24 cellular contexts compared by ENCODE assay signal in the genomic region with DNA sequence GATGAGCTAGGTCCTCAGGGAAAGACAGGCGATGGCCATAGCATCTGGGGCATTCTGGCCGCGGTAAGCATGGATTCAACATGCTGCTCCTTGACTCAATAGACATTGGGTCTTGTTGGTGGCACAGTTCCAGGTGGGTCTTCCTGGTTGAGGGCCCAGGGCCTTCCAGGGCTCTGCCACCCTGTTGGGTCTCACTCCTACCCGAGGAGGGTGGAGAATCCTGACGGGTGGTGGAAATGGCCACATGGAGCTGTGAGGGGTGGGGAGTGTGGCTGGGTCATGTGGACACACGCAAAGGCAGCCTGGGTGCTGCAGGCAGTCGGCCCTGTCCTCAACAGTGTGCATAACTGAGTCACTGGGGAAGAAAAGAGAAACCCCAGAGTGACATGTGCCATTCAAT.
DNase-seq lines count a peak whose midpoint lies in the region; ATAC-seq, FAIRE-seq and TF ChIP-seq lines count a peak whose summit lies in the region.
"Had no signal": no experiment of that assay in that cellular context is flagged by ENCODE, and none has a peak within 500 bp of the region (broad histone marks: within the 10 kb centered on the region; RNA-seq: fewer than 3 reads in every experiment).

No MANE protein-coding gene starts in this region.

- no peak overlapping the region for H3K4me2 ChIP-seq in HepG2 (ENCODE audit: low read depth, low read length)
- H3K4me2 ChIP-seq: A549; BLaER1 treated with 17β-estradiol and CSF1 and Interleukin-3, amounts not matched to agents 10 nM and 100 nM had no signal

- no peak for TF ChIP-seq CTCF in right lobe of liver (IDR thresholded peaks at IDR 0.05)
- TF ChIP-seq CTCF in HepG2 (CRISPR knock-in tag; IDR thresholded peaks at IDR 0.05) = no peak
- no peak for TF ChIP-seq CTCF in kidney (IDR thresholded peaks at IDR 0.05; ENCODE audit: borderline replicate concordance, extremely low read depth, insufficient read depth)
- TF ChIP-seq CTCF in psoas muscle (IDR thresholded peaks at IDR 0.05) = no peak

- H3K27ac ChIP-seq in right lobe of liver (no peak overlapping the region), HepG2 (ENCODE audit: extremely low read length, insufficient read depth, low read length) (no peak overlapping the region), kidney (ENCODE audit: low read depth in 2 of 2, low read length in 2 of 2) (no peak overlapping the region), psoas muscle (no peak overlapping the region)
- H3K27ac ChIP-seq: A549; BLaER1 treated with 17β-estradiol and CSF1 and Interleukin-3, amounts not matched to agents 10 nM and 100 nM; HL-60; SK-N-MC had no signal

- no peak overlapping the region for H3K4me3 Mint-ChIP-seq in activated T-cell treated with anti-CD3 and anti-CD28 coated beads, Interleukin-2, amount 50 U/mL, for 24 hours
- H3K4me3 Mint-ChIP-seq: CD4-positive, alpha-beta memory T cell had no signal

- no peaks in the 10 kb centered on the region for H3K27me3 Mint-ChIP-seq in activated T-cell treated with anti-CD3 and anti-CD28 coated beads, Interleukin-2, amount 50 U/mL, for 24 hours
- H3K27me3 Mint-ChIP-seq: CD4-positive, alpha-beta memory T cell had no signal

- TF ChIP-seq EP300 in HepG2 (IDR thresholded peaks at IDR 0.05; ENCODE audit: low read depth in 2 of 2, low read length in 2 of 2) (no peak), HepG2 (CRISPR knock-in tag; IDR thresholded peaks at IDR 0.05; ENCODE audit: borderline replicate concordance) (no peak)

- no peak overlapping the region for H3K9ac ChIP-seq in HepG2 (ENCODE audit: insufficient read depth, low read depth, low read length)
- no peak overlapping the region for H3K9ac ChIP-seq in kidney (ENCODE audit: low read length in 2 of 2)
- H3K9ac ChIP-seq: BLaER1 treated with 17β-estradiol and CSF1 and Interleukin-3, amounts not matched to agents 10 nM and 100 nM had no signal

- H3K4me3 ChIP-seq in right lobe of liver (no peak overlapping the region), HepG2 (replicated peaks in 1 of 3; ENCODE audit: insufficient read depth in 1 of 3, low read depth in 2 of 3, low read length in 3 of 3) (no peak overlapping the region), kidney (ENCODE audit: low read length in 2 of 2) (no peak overlapping the region), psoas muscle (no peak overlapping the region)
- H3K4me3 ChIP-seq: A549; BLaER1 treated with 17β-estradiol and CSF1 and Interleukin-3, amounts not matched to agents 10 nM and 100 nM; SK-N-MC had no signal

- FAIRE-seq in HepG2 (lab: Jason Lieb, UNC) (no peak), kidney (lab: Jason Lieb, UNC) (no peak)
- FAIRE-seq: A549, H54 had no signal

- H4K20me1 ChIP-seq in HepG2 (ENCODE audit: insufficient read depth, low read length) = no peaks in the 10 kb centered on the region

- H2AFZ ChIP-seq in HepG2 (ENCODE audit: low read length) = no peak overlapping the region

- WGBS in right lobe of liver (ENCODE audit: insufficient coverage, low coverage, low lambda C conversion rate, missing lambda C conversion rate) = 88% methylated on average over 4 of the region's 7 CpGs
- 29% methylated on average over 6 of the region's 7 CpGs for WGBS in HepG2 (ENCODE audit: low lambda C conversion rate)
- WGBS in psoas muscle, 3 donors = 83 to 89% (median 85%) methylated on average over 7 of the region's 7 CpGs

- CTCF ChIA-PET in HepG2 (lab: Yijun Ruan, JAX; ENCODE audit: low intra/inter-chr PET ratio, low total read pairs) = no interaction called here

- H3K9me3 Mint-ChIP-seq in activated T-cell treated with anti-CD3 and anti-CD28 coated beads, Interleukin-2, amount 50 U/mL, for 24 hours = no peaks in the 10 kb centered on the region

- no peak for TF ChIP-seq RAD21 in HepG2 (CRISPR knock-in tag; IDR thresholded peaks at IDR 0.05)

- no peaks in the 10 kb centered on the region for H3K4me1 Mint-ChIP-seq in activated T-cell treated with anti-CD3 and anti-CD28 coated beads, Interleukin-2, amount 50 U/mL, for 24 hours (ENCODE audit: low read depth)
- H3K4me1 Mint-ChIP-seq: CD4-positive, alpha-beta memory T cell had no signal

- no peaks in the 10 kb centered on the region for H3K79me2 ChIP-seq in HepG2 (ENCODE audit: insufficient read depth, low read length)

- intact Hi-C loops in right lobe of liver (cut with DNase I) (no loop called here), HepG2 (cut with micrococcal nuclease; ENCODE audit: unreplicated experiment) (no loop called here), kidney (cut with DNase I) (no loop called here), psoas muscle (cut with DNase I) (no loop called here)

- H3K36me3 ChIP-seq in right lobe of liver (no peaks in the 10 kb centered on the region), HepG2 (replicated peaks in 1 of 2; ENCODE audit: control insufficient read depth in 1 of 2, insufficient read depth in 2 of 2, low read length in 2 of 2) (no peaks in the 10 kb centered on the region), kidney (ENCODE audit: control insufficient read depth in 1 of 2, insufficient read depth in 2 of 2, low read length in 2 of 2) (no peaks in the 10 kb centered on the region), psoas muscle (ENCODE audit: insufficient read depth in 1 of 2, low read depth in 1 of 2) (no peaks in the 10 kb centered on the region)
- H3K36me3 ChIP-seq: BLaER1 treated with 17β-estradiol and CSF1 and Interleukin-3, amounts not matched to agents 10 nM and 100 nM had no signal

- H3K4me1 ChIP-seq in right lobe of liver = peaks cover 0 to 30% (median 9%) of the 10 kb centered on the region in 4 donors
- no peaks in the 10 kb centered on the region for H3K4me1 ChIP-seq in HepG2 (ENCODE audit: insufficient read depth, low read length)
- H3K4me1 ChIP-seq in kidney (ENCODE audit: control insufficient read depth in 1 of 2, insufficient read depth in 1 of 2, low read depth in 1 of 2, low read length in 2 of 2) = no peaks in the 10 kb centered on the region
- no peaks in the 10 kb centered on the region for H3K4me1 ChIP-seq in psoas muscle
- H3K4me1 ChIP-seq: A549 had no signal

- POLR2A ChIA-PET in HepG2 (lab: Yijun Ruan, JAX) = no interaction called here

- TF ChIP-seq POLR2A in right lobe of liver (IDR thresholded peaks at IDR 0.05) = no peak
- no peak for TF ChIP-seq POLR2A in HepG2 (IDR thresholded peaks at IDR 0.05; ENCODE audit: insufficient read depth in 1 of 2, low read depth in 2 of 2, low read length in 2 of 2)

- H3K27me3 ChIP-seq in right lobe of liver (no peaks in the 10 kb centered on the region), HepG2 (ENCODE audit: control insufficient read depth in 1 of 2, insufficient read depth in 2 of 2, low read length in 2 of 2) (0 out of 5 replicates have a peak, but pooled peaks cover 0 to 3% of the 10 kb centered on the region in 2 experiments), psoas muscle (ENCODE audit: insufficient read depth in 3 of 3, low read length in 2 of 3) (peaks cover 0 to 19% (median 1%) of the 10 kb centered on the region in 3 donors)
- H3K27me3 ChIP-seq: BLaER1 treated with 17β-estradiol and CSF1 and Interleukin-3, amounts not matched to agents 10 nM and 100 nM had no signal

- ATAC-seq in right lobe of liver = no peak
- ATAC-seq in HepG2 = no peak
- no peak for ATAC-seq in psoas muscle
- ATAC-seq in GM19035 (IDR thresholded peaks at IDR 0.05; ENCODE audit: unreplicated experiment) = no peak
- no peak for ATAC-seq in GM21576 (IDR thresholded peaks at IDR 0.05; ENCODE audit: unreplicated experiment)
- ATAC-seq: A549 had no signal

- in situ Hi-C loops in HepG2 (cut with HindIII; ENCODE audit: extremely low pct_ligation_motif_present, low pct_unique_long_range_greater_than_20kb) = no loop called here

- H3K36me3 Mint-ChIP-seq in activated T-cell treated with anti-CD3 and anti-CD28 coated beads, Interleukin-2, amount 50 U/mL, for 24 hours (ENCODE audit: low read depth) = no peaks in the 10 kb centered on the region
- H3K36me3 Mint-ChIP-seq: CD4-positive, alpha-beta memory T cell had no signal

- H3K27ac Mint-ChIP-seq in activated T-cell treated with anti-CD3 and anti-CD28 coated beads, Interleukin-2, amount 50 U/mL, for 24 hours = no peak overlapping the region
- H3K27ac Mint-ChIP-seq: CD4-positive, alpha-beta memory T cell had no signal

- BruUV-seq in HepG2 (replicated peaks; lab: Mats Ljungman, UMichigan) = no TSS peak

- DNase-seq in right lobe of liver (peak; percentile 3 to 41 (median 36)), HepG2 (ENCODE audit: low spot score) (no peak), kidney (peak; percentile 25), psoas muscle (peak; percentile 1 to 24)
- no peak for DNase-seq in activated T-cell treated with anti-CD3 and anti-CD28 coated beads, Interleukin-2, amount 50 U/mL, for 24 hours
- DNase-seq: AML-193; CD4-positive, alpha-beta memory T cell; COR-L47; DMS53; NCI-H1048; NCI-H1417; NCI-H1694; NCI-H2029 treated with DMSO at 0.1 percent for 48 hours; NCI-H446 treated with DMSO at 0.1 percent for 48 hours; NCI-H526 treated with DMSO at 0.1 percent for 48 hours; RPMI8226; SIG-M5 had no signal

- no peaks in the 10 kb centered on the region for H3K9me3 ChIP-seq in right lobe of liver
- H3K9me3 ChIP-seq in HepG2 (ENCODE audit: low read length) = no peaks in the 10 kb centered on the region
- H3K9me3 ChIP-seq in kidney (ENCODE audit: control insufficient read depth in 1 of 2, low read length in 2 of 2) = no peaks in the 10 kb centered on the region
- no peaks in the 10 kb centered on the region for H3K9me3 ChIP-seq in psoas muscle
- H3K9me3 ChIP-seq: A549 had no signal

TF ChIP-seq in HepG2, 621 proteins besides CTCF, POLR2A, EP300 and RAD21:
- no peak for TF ChIP-seq SMARCE1 (IDR thresholded peaks at IDR 0.05; ENCODE audit: borderline replicate concordance)
- TF ChIP-seq, protein P1, sequence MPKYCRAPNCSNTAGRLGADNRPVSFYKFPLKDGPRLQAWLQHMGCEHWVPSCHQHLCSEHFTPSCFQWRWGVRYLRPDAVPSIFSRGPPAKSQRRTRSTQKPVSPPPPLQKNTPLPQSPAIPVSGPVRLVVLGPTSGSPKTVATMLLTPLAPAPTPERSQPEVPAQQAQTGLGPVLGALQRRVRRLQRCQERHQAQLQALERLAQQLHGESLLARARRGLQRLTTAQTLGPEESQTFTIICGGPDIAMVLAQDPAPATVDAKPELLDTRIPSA (CRISPR knock-in tag; IDR thresholded peaks at IDR 0.05; ENCODE audit: borderline replicate concordance) = no peak
- no peak for TF ChIP-seq ZNF143 (CRISPR knock-in tag; IDR thresholded peaks at IDR 0.05)
- no peak for TF ChIP-seq ZSCAN31 (CRISPR knock-in tag; IDR thresholded peaks at IDR 0.05; ENCODE audit: low read depth)
- TF ChIP-seq FOXP1 (IDR thresholded peaks at IDR 0.05) = no peak
- TF ChIP-seq FOXP1 (CRISPR knock-in tag; IDR thresholded peaks at IDR 0.05) = no peak
- no peak for TF ChIP-seq NFKB2 (CRISPR knock-in tag; IDR thresholded peaks at IDR 0.05; ENCODE audit: borderline replicate concordance)
- no peak for TF ChIP-seq FOXK2 (IDR thresholded peaks at IDR 0.05)
- no peak for TF ChIP-seq ZBTB38 (CRISPR knock-in tag; IDR thresholded peaks at IDR 0.05)
- TF ChIP-seq ZFP41 (CRISPR knock-in tag; IDR thresholded peaks at IDR 0.05; ENCODE audit: borderline replicate concordance) = no peak

Comparison
In these comparisons a context has a peak if more than half of its experiments do, and no peak if none do; other contexts are left out.
1. DNase-seq: peak in right lobe of liver (3 of 3), kidney (single experiment) and psoas muscle (2 of 2); none in HepG2 (single experiment) and activated T-cell treated with anti-CD3 and anti-CD28 coated beads, Interleukin-2, amount 50 U/mL, for 24 hours (single experiment).